In genomic region chr3:187741403-187742350, GRCh38 we compare ENCODE assay signal across 8 cellular contexts.
DNase-seq lines count a peak whose midpoint lies in the region; ATAC-seq and TF ChIP-seq lines count a peak whose summit lies in the region.

No MANE protein-coding gene starts in this region.

- DNase-seq in EH (ENCODE audit: low read depth) (peak; percentile 80), NAMALWA (ENCODE audit: low spot score) (peak; percentile 93), T-helper 1 cell (peak in 4 of 5 donors; percentile 53 to 85 (median 60)), astrocyte of the cerebellum (ENCODE audit: low read depth) (no peak), hippocampal formation (lab: John Stamatoyannopoulos, UW) (peak; percentile 60 to 64), retina (peak; percentile 68)

- peak overlapping the region; percentile 87 for H3K4me3 ChIP-seq in astrocyte of the cerebellum (ENCODE audit: low read depth, low read length)

- TF ChIP-seq CTCF in astrocyte of the cerebellum (IDR thresholded peaks at IDR 0.05; ENCODE audit: low read depth, low read length, missing control alignments) = peak; percentile 85

- ATAC-seq in HG03354 (IDR thresholded peaks at IDR 0.05; ENCODE audit: poor library complexity, severe bottlenecking, unreplicated experiment) (no peak), GM19324 (IDR thresholded peaks at IDR 0.05; ENCODE audit: low FRiP score, unreplicated experiment) (no peak)

- in situ Hi-C loops in astrocyte of the cerebellum (cut with HindIII; ENCODE audit: low sequenced_read_pairs) = loop anchor here (5.0 to 25.0 kb wide), 5 partner anchors 173 to 1216 kb away; no protein-coding TSS in a partner anchor
